Comparison of ENCODE assay signal across 11 cellular contexts in the genomic region with DNA sequence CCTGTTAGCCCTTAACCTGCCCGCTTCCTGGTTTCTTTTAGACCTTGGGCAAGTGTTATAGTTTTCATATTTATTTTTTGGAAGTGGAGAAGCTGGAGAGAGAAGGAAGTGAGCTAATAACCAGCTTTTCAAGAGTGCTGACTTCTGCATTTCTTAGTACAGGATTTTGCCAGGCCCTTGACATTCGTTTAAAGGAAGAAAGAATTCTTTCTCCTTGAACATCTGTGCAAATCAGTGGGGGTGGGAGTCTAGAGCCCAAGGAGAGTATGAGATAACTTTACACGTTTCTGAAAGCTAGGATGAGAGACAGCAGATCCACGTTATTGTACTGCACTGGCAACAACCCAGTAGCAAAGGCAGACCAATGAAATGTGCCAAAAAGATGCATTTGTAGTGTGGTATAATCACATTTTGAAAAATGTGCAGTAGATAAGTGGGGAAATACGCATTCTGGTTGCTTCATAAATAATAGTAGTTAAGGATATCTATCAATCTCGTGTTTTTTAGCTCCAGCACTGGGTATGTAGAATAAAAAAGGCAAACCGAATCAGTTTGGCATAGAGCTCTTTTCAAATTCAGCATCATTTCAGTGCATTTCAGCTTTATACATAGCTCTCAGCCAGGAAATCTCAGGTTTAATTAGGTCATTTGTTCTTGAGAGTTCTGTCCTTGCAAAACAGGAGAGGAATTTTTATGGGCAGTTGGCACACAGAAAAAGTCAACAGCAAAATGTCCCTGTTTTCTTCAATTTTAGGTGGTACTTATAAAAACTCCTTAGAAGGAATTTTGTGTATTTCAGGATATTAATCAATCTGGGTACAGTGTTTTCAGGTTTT. TPM values are rescaled to one million over a fixed set of nuclear protein-coding genes. Genes with fewer than 3 reads are reported as not detected.
A peak's percentile ranks its signal among the peaks of the same experiment; 100 is the strongest.
DNase-seq lines count a peak whose midpoint lies in the region; ATAC-seq, FAIRE-seq and TF ChIP-seq lines count a peak whose summit lies in the region.
"Had no signal": no experiment of that assay in that cellular context is flagged by ENCODE, and none has a peak within 500 bp of the region (broad histone marks: within the 10 kb centered on the region; RNA-seq: fewer than 3 reads in every experiment).

No MANE protein-coding gene starts in this region.

- no peak for DNase-seq in PC-9
- DNase-seq in epithelial cell of prostate (ENCODE audit: low read depth, low spot score) = no peak
- DNase-seq in mesendoderm = no peak
- no peak for DNase-seq in upper lobe of left lung
- DNase-seq in D721Med (ENCODE audit: insufficient read length, low spot score) = no peak
- no peak for DNase-seq in natural killer cell
- DNase-seq in erythroblast (lab: John Stamatoyannopoulos, UW) = no peak
- DNase-seq: NCI-H1417 had no signal

- ATAC-seq in upper lobe of left lung (ENCODE audit: low FRiP score in 2 of 2) = peak; percentile 19 to 40
- ATAC-seq in natural killer cell = no peak

- H3K9me3 ChIP-seq in PC-9 (ENCODE audit: insufficient read depth, low read depth) (no peaks in the 10 kb centered on the region), upper lobe of left lung (no peaks in the 10 kb centered on the region)

- H3K27me3 ChIP-seq in PC-9 (ENCODE audit: insufficient read depth, low read depth) (no peaks in the 10 kb centered on the region), mesendoderm (ENCODE audit: insufficient read depth, low read length, poor library complexity) (no peaks in the 10 kb centered on the region), upper lobe of left lung (no peaks in the 10 kb centered on the region)

- H3K79me1 ChIP-seq in mesendoderm (ENCODE audit: low read length) = peaks cover 22% of the 10 kb centered on the region

- no peak overlapping the region for H4K8ac ChIP-seq in mesendoderm (ENCODE audit: low read depth, low read length)

- CTCF ChIA-PET in PC-9 (lab: Charles Lee) = no interaction called here

- BruUV-seq in PC-9 (replicated peaks; lab: Mats Ljungman, UMichigan) = no TSS peak

- peaks cover 16% of the 10 kb centered on the region for H3K4me1 ChIP-seq in PC-9 (replicated peaks; ENCODE audit: insufficient read depth)
- H3K4me1 ChIP-seq in mesendoderm (ENCODE audit: control insufficient read depth, low read depth, low read length) = peaks cover 38% of the 10 kb centered on the region
- H3K4me1 ChIP-seq in upper lobe of left lung = peaks cover 31 to 45% (median 39%) of the 10 kb centered on the region in 4 donors

- TF ChIP-seq CTCF in PC-9 (conservative IDR thresholded peaks at IDR 0.05) (no peak), upper lobe of left lung (IDR thresholded peaks at IDR 0.05) (no peak), D721Med (IDR thresholded peaks at IDR 0.05; ENCODE audit: insufficient read depth, missing control alignments) (no peak), natural killer cell (IDR thresholded peaks at IDR 0.05) (no peak)

- no peaks in the 10 kb centered on the region for H3K36me3 ChIP-seq in PC-9 (ENCODE audit: low read depth)
- H3K36me3 ChIP-seq in mesendoderm (ENCODE audit: control insufficient read depth, insufficient read depth, low read length) = no peaks in the 10 kb centered on the region
- peaks cover 0 to 8% (median 3%) of the 10 kb centered on the region in 4 donors for H3K36me3 ChIP-seq in upper lobe of left lung

- H3K4ac ChIP-seq in mesendoderm (ENCODE audit: low read depth, low read length) = no peak overlapping the region

- H2BK120ac ChIP-seq in mesendoderm (ENCODE audit: low read depth, low read length) = peak overlapping the region; percentile 93

- 0 out of 2 replicates have a peak, but pooled peaks cover 6% of the 10 kb centered on the region for H3K79me2 ChIP-seq in PC-9 (ENCODE audit: low read depth)
- H3K79me2 ChIP-seq in mesendoderm (ENCODE audit: control insufficient read depth, insufficient read depth, low read length) = peaks cover 56% of the 10 kb centered on the region

- H2BK5ac ChIP-seq in mesendoderm (ENCODE audit: low read length) = peak overlapping the region; percentile 86

- H3K9ac ChIP-seq in mesendoderm (ENCODE audit: low read length) = peak overlapping the region; percentile 55

- H3F3A ChIP-seq in PC-9 (ENCODE audit: insufficient read depth, low read depth) = peaks cover 7% of the 10 kb centered on the region; the same call in 1 of the 2 replicates

- no peak overlapping the region for H3K4me3 Mint-ChIP-seq in natural killer cell
- H3K4me3 Mint-ChIP-seq: memory B cell; T-helper 1 cell treated with Interleukin-12 subunit alpha and Interleukin-12 subunit beta and Interleukin-4 antibody, amounts not matched to agents 30 μg/mL and 1 μg/mL, for 36 hours had no signal

- TF ChIP-seq POLR2A in upper lobe of left lung (IDR thresholded peaks at IDR 0.05) (no peak), erythroblast (IDR thresholded peaks at IDR 0.05; ENCODE audit: low read length) (no peak)

- H2BK15ac ChIP-seq in mesendoderm (replicated peaks; ENCODE audit: low read depth) = peak overlapping the region; percentile 14

- no peaks in the 10 kb centered on the region for H4K20me1 ChIP-seq in PC-9 (ENCODE audit: insufficient read depth)

- H3K4me3 ChIP-seq in PC-9 (no peak overlapping the region), mesendoderm (ENCODE audit: low read length) (no peak overlapping the region), upper lobe of left lung (peak overlapping the region in 1 of 4 donors; percentile 9)

- H3K23ac ChIP-seq in mesendoderm (ENCODE audit: low read length) = peak overlapping the region; percentile 12

- no peak overlapping the region for H3K27ac Mint-ChIP-seq in natural killer cell
- H3K27ac Mint-ChIP-seq: memory B cell; T-helper 1 cell treated with Interleukin-12 subunit alpha and Interleukin-12 subunit beta and Interleukin-4 antibody, amounts not matched to agents 30 μg/mL and 1 μg/mL, for 36 hours had no signal

- H3K36me3 Mint-ChIP-seq in natural killer cell = no peaks in the 10 kb centered on the region
- H3K36me3 Mint-ChIP-seq: memory B cell had no signal

- FAIRE-seq in D721Med (lab: Jason Lieb, UNC) = no peak

- no CpG with 5 or more reads among the region's 7 CpGs for WGBS in mesendoderm (ENCODE audit: extremely low coverage, insufficient coverage, low lambda C conversion rate)
- WGBS in upper lobe of left lung, 2 donors = 29 to 42% methylated on average over 7 of the region's 7 CpGs

- no peak overlapping the region for H2AFZ ChIP-seq in PC-9

- no peaks in the 10 kb centered on the region for H3K9me2 ChIP-seq in PC-9 (ENCODE audit: insufficient read depth)

- TF ChIP-seq EP300 in upper lobe of left lung (IDR thresholded peaks at IDR 0.05) = no peak

- intact Hi-C loops in PC-9 (cut with micrococcal nuclease; ENCODE audit: unreplicated experiment) = no loop called here
- intact Hi-C loops in natural killer cell (cut with micrococcal nuclease) = no loop called here

- no peaks in the 10 kb centered on the region for H3K9me3 Mint-ChIP-seq in natural killer cell
- H3K9me3 Mint-ChIP-seq: memory B cell; T-helper 1 cell treated with Interleukin-12 subunit alpha and Interleukin-12 subunit beta and Interleukin-4 antibody, amounts not matched to agents 30 μg/mL and 1 μg/mL, for 36 hours had no signal

- POLR2A ChIA-PET in PC-9 (lab: Charles Lee; ENCODE audit: unreplicated experiment) = no interaction called here

- H4K5ac ChIP-seq in mesendoderm (ENCODE audit: low read length) = no peak overlapping the region

- H3K18ac ChIP-seq in mesendoderm (ENCODE audit: low read length) = peak overlapping the region; percentile 71

- H2AK5ac ChIP-seq in mesendoderm (ENCODE audit: low read length) = peak overlapping the region; percentile 90

- no peaks in the 10 kb centered on the region for H3K4me1 Mint-ChIP-seq in natural killer cell
- H3K4me1 Mint-ChIP-seq: memory B cell had no signal

- H3K27ac ChIP-seq in PC-9 = peak overlapping the region; percentile 38
- peak overlapping the region; percentile 15 for H3K27ac ChIP-seq in epithelial cell of prostate
- H3K27ac ChIP-seq in mesendoderm (ENCODE audit: low read depth, low read length) = peak overlapping the region; percentile 92
- H3K27ac ChIP-seq in upper lobe of left lung = peak overlapping the region; percentile 70 to 85 (median 74)

- peaks cover 4 to 8% of the 10 kb centered on the region in 2 donors for H3K27me3 Mint-ChIP-seq in natural killer cell (ENCODE audit: low read depth in 2 of 2)

- H3K56ac ChIP-seq in mesendoderm (ENCODE audit: low read length) = peak overlapping the region; percentile 79

- H3K4me2 ChIP-seq in PC-9 (no peak overlapping the region; the same call in 1 of the 2 replicates), mesendoderm (ENCODE audit: low read length) (no peak overlapping the region)

RNA-seq across cellular contexts. Expression of gene RNF113B, which starts 4.3 kb away (rescaled TPM):
- total RNA-seq in PC-9 (2021) = not detected in 2 replicates
- not detected for polyA plus RNA-seq in mesendoderm (2013, experiment 1 of 2)
- not detected for polyA plus RNA-seq in mesendoderm (2013, experiment 2 of 2)
- total RNA-seq in upper lobe of left lung = not detected
- not detected for total RNA-seq in natural killer cell
- polyA plus RNA-seq: adipose tissue had no signal

RNA-seq across cellular contexts. Expression of gene FARP1, which starts 29.9 kb away (rescaled TPM):
- total RNA-seq in PC-9 (2021) = 40.1 and 62.1 TPM in 2 replicates
- 92.7 TPM for polyA plus RNA-seq in mesendoderm (2013, experiment 1 of 2)
- polyA plus RNA-seq in mesendoderm (2013, experiment 2 of 2) = 92.0 TPM
- 100 to 1,000 TPM in 2 of 6 donors, 10 to 100 TPM in 4; 65.7 to 111 (median 91.8) TPM for total RNA-seq in upper lobe of left lung
- total RNA-seq in natural killer cell = 1 to 10 TPM in 2 of 3 donors, under 1 TPM in 1; 0.71 to 1.2 (median 1.1) TPM

Comparison
In these comparisons a context has a peak if more than half of its experiments do, and no peak if none do; other contexts are left out.
1. H3K27ac ChIP-seq: peak in every context shown above with its lines; median percentile 92 in mesendoderm; 74 in upper lobe of left lung; 38 in PC-9; 15 in epithelial cell of prostate.
2. ATAC-seq: peak in upper lobe of left lung (2 of 2); none in natural killer cell (0 of 3).
3. RNA of gene FARP1, which starts 29.9 kb away (total RNA-seq): 65.7 to 111 TPM in upper lobe of left lung and 40.1 to 62.1 TPM in PC-9; 0.71 to 1.2 TPM in natural killer cell; every median in the first group is over 10 times any median in the second.